ENCODE assay signal across 5 cellular contexts in the genomic region with DNA sequence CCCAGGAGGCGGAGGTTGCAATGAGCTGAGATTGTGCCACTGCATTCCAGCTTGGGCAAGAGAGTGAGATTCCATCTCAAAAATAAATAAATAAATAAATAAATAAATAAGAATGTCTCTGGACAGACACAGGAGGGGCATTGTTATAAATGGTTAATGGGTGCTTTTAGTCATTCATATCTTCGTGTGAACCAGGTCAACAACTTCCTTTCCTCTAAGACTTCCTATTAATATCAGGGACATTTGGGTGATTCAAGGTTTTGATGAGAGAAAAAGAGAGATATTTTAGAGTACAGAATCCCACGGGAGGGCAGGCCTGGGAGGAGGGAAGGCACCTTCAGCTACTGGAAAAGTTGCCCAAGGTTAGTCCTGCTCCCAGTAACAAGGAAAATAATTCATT.
"Had no signal": no experiment of that assay in that cellular context is flagged by ENCODE, and none has a peak within 500 bp of the region (broad histone marks: within the 10 kb centered on the region; RNA-seq: fewer than 3 reads in every experiment).

No MANE protein-coding gene starts in this region.

- H3K9me3 Mint-ChIP-seq: H9 had no signal

- H3K27ac Mint-ChIP-seq: GM23338, IgD-negative memory B cell had no signal

- H3K27me3 Mint-ChIP-seq: IgD-negative memory B cell had no signal

- H3K4me3 Mint-ChIP-seq: GM23338, H9, IgD-negative memory B cell had no signal

- H3K36me3 Mint-ChIP-seq: IgD-negative memory B cell had no signal

- H3K4me3 ChIP-seq: GM23338 had no signal

- ATAC-seq: GM23338 had no signal

- DNase-seq: H9, HCEC 1CT, KBM-7 had no signal
